ENCODE assay signal across 21 cellular contexts in the genomic region with DNA sequence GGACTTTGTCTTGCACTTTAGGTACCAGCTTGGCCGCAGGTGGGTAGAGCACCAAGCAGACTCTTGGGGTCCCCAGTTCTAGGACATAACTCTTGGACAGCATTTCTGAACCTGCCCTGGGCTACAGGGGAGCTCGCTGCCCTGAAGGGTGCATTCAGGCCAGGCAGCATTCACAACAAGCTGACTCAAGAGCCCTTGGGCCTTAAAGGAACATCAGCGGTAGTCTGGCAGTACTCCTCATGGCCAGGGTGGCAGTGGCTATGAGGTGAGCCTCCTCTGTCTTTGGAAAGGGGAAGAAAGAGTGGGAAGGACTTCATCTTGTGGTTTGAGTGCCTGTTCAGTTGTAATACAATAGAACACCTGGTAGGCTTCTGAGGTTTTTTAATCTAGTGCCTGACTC. TPM values are rescaled to one million over a fixed set of nuclear protein-coding genes. Genes with fewer than 3 reads are reported as not detected.
A peak's percentile ranks its signal among the peaks of the same experiment; 100 is the strongest.
DNase-seq lines count a peak whose midpoint lies in the region; TF ChIP-seq lines count a peak whose summit lies in the region.
"Had no signal": no experiment of that assay in that cellular context is flagged by ENCODE, and none has a peak within 500 bp of the region (broad histone marks: within the 10 kb centered on the region; RNA-seq: fewer than 3 reads in every experiment).

No MANE protein-coding gene starts in this region.

- no peaks in the 10 kb centered on the region; the same call in 1 of the 2 replicates for H3K4me1 ChIP-seq in PC-9 (replicated peaks; ENCODE audit: insufficient read depth)
- no peaks in the 10 kb centered on the region for H3K4me1 ChIP-seq in trophoblast cell (ENCODE audit: control insufficient read depth in 1 of 2, insufficient read depth in 2 of 2, low read length in 2 of 2)
- H3K4me1 ChIP-seq: BE2C had no signal

- H2AFZ ChIP-seq in PC-9 (no peak overlapping the region), trophoblast cell (ENCODE audit: insufficient read depth, low read length, poor library complexity) (no peak overlapping the region)

- TF ChIP-seq CTCF in HFFc6 (IDR thresholded peaks at IDR 0.05): no peak
- TF ChIP-seq CTCF in PC-9 (conservative IDR thresholded peaks at IDR 0.05): no peak

- H3K14ac ChIP-seq in trophoblast cell (ENCODE audit: low read length): no peak overlapping the region

- no peaks in the 10 kb centered on the region for H3K79me2 ChIP-seq in PC-9 (ENCODE audit: low read depth)
- H3K79me2 ChIP-seq in trophoblast cell (ENCODE audit: control insufficient read depth, insufficient read depth, low read length, poor library complexity): no peaks in the 10 kb centered on the region

- H3K18ac ChIP-seq in trophoblast cell (ENCODE audit: low read length): no peak overlapping the region

- peaks cover 8% of the 10 kb centered on the region for H3K4me1 Mint-ChIP-seq in HFFc6 (ENCODE audit: low read depth)

- no peaks in the 10 kb centered on the region for H3K36me3 ChIP-seq in PC-9 (ENCODE audit: low read depth)
- no peaks in the 10 kb centered on the region for H3K36me3 ChIP-seq in trophoblast cell (ENCODE audit: control insufficient read depth in 1 of 2, insufficient read depth in 2 of 2, low read length in 2 of 2)
- H3K36me3 ChIP-seq: BE2C had no signal

- BruUV-seq in PC-9 (replicated peaks; lab: Mats Ljungman, UMichigan): no TSS peak

- DNase-seq in HFFc6: peak; percentile 4
- DNase-seq in PC-9: peak; percentile 37 to 64
- DNase-seq in islet precursor cell: peak; percentile 59
- DNase-seq in trophoblast cell: peak; percentile 87 to 88
- no peak for DNase-seq in NCI-H69 (lab: John Stamatoyannopoulos, UW)
- DNase-seq in NOMO-1 treated with dmso at 0.1 percent for 144 hours (lab: John Stamatoyannopoulos, UW; ENCODE audit: unreplicated experiment): no peak
- no peak for DNase-seq in middle frontal gyrus (ENCODE audit: extremely low spot score, low spot score)
- DNase-seq: BE2C, DMS53, GF-D8, KG1, NCI-H1105, NCI-H146, NCI-H2029, NCI-H2171, NCI-H345, NCI-H524, NCI-H82, OCI-M1, SHP77, SK-N-SH had no signal

- no CpG with 5 or more reads among the region's 3 CpGs for WGBS in trophoblast cell (ENCODE audit: extremely low coverage, insufficient coverage, insufficient read length)

- H3K27ac Mint-ChIP-seq in HFFc6: no peak overlapping the region

- H3K9me3 ChIP-seq in PC-9 (ENCODE audit: insufficient read depth, low read depth) (no peaks in the 10 kb centered on the region), trophoblast cell (ENCODE audit: insufficient read depth, low read depth, low read length) (no peaks in the 10 kb centered on the region)
- H3K9me3 ChIP-seq: BE2C, SK-N-SH had no signal

- intact Hi-C loops in PC-9 (cut with micrococcal nuclease; ENCODE audit: unreplicated experiment): no loop called here

- H3K9me3 Mint-ChIP-seq in HFFc6: no peaks in the 10 kb centered on the region

- no peak overlapping the region for H3K23ac ChIP-seq in trophoblast cell (ENCODE audit: low read length)

- H3K27me3 ChIP-seq in PC-9 (ENCODE audit: insufficient read depth, low read depth) (no peaks in the 10 kb centered on the region), trophoblast cell (ENCODE audit: insufficient read depth, low read length) (no peaks in the 10 kb centered on the region)
- H3K27me3 ChIP-seq: BE2C had no signal

- CTCF ChIA-PET in PC-9 (lab: Charles Lee): no interaction called here

- H3K4me3 Mint-ChIP-seq in HFFc6: no peak overlapping the region

- H4K8ac ChIP-seq in trophoblast cell (ENCODE audit: low read depth, low read length): no peak overlapping the region

- H3K4me3 ChIP-seq in PC-9: no peak overlapping the region
- no peak overlapping the region for H3K4me3 ChIP-seq in trophoblast cell (ENCODE audit: low read depth, low read length)

- H3K4me2 ChIP-seq in PC-9 (no peak overlapping the region), trophoblast cell (ENCODE audit: low read length) (no peak overlapping the region)
- H3K4me2 ChIP-seq: SK-N-SH had no signal

- H2BK120ac ChIP-seq in trophoblast cell (ENCODE audit: insufficient read depth, low read length, poor library complexity): no peak overlapping the region

- H2AK5ac ChIP-seq in trophoblast cell (ENCODE audit: low read length): no peak overlapping the region

- H3K9ac ChIP-seq in trophoblast cell (ENCODE audit: low read length): no peak overlapping the region
- H3K9ac ChIP-seq: SK-N-SH had no signal

- H2BK12ac ChIP-seq in trophoblast cell (ENCODE audit: low read length): no peak overlapping the region

- H4K91ac ChIP-seq in trophoblast cell (ENCODE audit: low read depth, low read length): no peak overlapping the region

- H3K4ac ChIP-seq in trophoblast cell (ENCODE audit: low read depth, low read length): no peak overlapping the region

- no peaks in the 10 kb centered on the region; the same call in 1 of the 2 replicates for H3K9me2 ChIP-seq in PC-9 (ENCODE audit: insufficient read depth)
- H3K9me2 ChIP-seq: SK-N-SH had no signal

- H3K27me3 Mint-ChIP-seq in HFFc6 (ENCODE audit: insufficient read depth): peaks cover 4% of the 10 kb centered on the region; the same call in 1 of the 2 replicates

- no peaks in the 10 kb centered on the region for H3K36me3 Mint-ChIP-seq in HFFc6 (ENCODE audit: low read depth)

- no peak overlapping the region for H3K27ac ChIP-seq in PC-9
- H3K27ac ChIP-seq in trophoblast cell (ENCODE audit: low read depth, low read length): no peak overlapping the region

- no peaks in the 10 kb centered on the region for H3F3A ChIP-seq in PC-9 (ENCODE audit: insufficient read depth, low read depth)

- H3K79me1 ChIP-seq in trophoblast cell (ENCODE audit: low read length): peaks cover 2% of the 10 kb centered on the region

- H4K20me1 ChIP-seq in PC-9 (ENCODE audit: insufficient read depth): no peaks in the 10 kb centered on the region

- POLR2A ChIA-PET in PC-9 (lab: Charles Lee; ENCODE audit: unreplicated experiment): no interaction called here

- H4K12ac ChIP-seq in trophoblast cell (ENCODE audit: low read depth, low read length): no peak overlapping the region

- no peak overlapping the region for H2BK5ac ChIP-seq in trophoblast cell (ENCODE audit: low read depth, low read length, poor library complexity)

RNA-seq across cellular contexts. Expression of gene SMARCA5, which starts 24.8 kb away (rescaled TPM):
- total RNA-seq in HFFc6 (2021; fragmentation: NEBNext Ultra II Directional; extraction: Animal tissue kit (Norgen Biotek cat#: 25700)): 10 to 100 TPM; 38.6 to 44.6 (median 40.5) TPM
- 34.4 and 40.5 TPM in 2 replicates for total RNA-seq in PC-9 (2021)
- polyA plus RNA-seq in trophoblast cell (2013): 61.0 and 62.1 TPM in 2 replicates

Comparison
In these comparisons a context has a peak if more than half of its experiments do, and no peak if none do; other contexts are left out.
1. DNase-seq: peak in HFFc6 (single experiment), PC-9 (2 of 2), islet precursor cell (single experiment) and trophoblast cell (2 of 2); none in NCI-H69 (single experiment), NOMO-1 treated with dmso at 0.1 percent for 144 hours (single experiment) and middle frontal gyrus (single experiment).